In the genomic region with DNA sequence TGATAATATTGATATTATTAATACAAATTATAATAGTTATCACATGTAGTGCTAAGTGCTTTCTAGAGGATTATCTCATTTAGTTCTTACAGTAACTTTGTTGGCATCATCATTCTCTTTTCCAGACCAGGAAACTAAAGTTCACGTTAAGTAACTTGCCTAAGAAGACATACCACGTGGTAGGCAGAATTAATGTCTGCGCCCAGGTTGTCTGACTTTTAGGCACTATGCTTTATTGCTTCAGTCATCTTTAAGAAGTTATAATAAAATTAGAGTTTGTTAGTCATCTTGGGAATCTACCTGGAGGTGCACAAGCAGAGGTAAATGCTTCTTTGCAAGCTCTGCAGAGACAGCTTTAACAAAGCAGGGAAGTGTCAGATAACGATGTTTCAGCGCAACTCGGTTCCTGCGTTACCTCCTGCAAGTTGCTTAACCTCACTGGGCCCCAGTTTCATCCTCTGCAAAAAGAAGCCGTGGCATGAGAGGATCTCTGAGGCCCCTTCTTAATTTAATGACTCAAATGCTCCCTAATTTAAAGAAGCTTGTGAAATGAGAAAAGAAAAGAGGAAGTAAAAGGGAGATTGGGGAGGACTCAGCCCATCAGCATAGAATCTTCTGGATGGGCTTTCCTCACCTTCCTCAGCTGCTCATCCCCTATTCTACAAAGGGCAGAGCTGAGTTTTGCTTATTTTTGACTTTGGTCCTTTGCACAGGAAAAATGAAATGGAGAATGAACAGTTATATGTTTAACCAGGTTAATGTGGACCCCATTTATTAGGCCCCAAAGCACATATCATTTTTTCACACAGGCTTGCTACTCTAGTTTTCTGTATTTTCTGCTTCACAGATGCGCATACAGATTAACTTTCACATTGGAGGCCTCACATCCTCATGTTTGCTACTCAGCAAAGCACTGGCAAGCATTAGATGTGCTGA, we compare ENCODE assay signal across 8 cellular contexts. TPM values are rescaled to one million over a fixed set of nuclear protein-coding genes. Genes with fewer than 3 reads are reported as not detected.
DNase-seq lines count a peak whose midpoint lies in the region; ATAC-seq, FAIRE-seq and TF ChIP-seq lines count a peak whose summit lies in the region.

No MANE protein-coding gene starts in this region.

- H4K20me1 ChIP-seq in Karpas-422 (ENCODE audit: insufficient read depth, low read depth, low read length) (peaks cover 15% of the 10 kb centered on the region; the same call in 1 of the 2 replicates), GM12878 (ENCODE audit: control insufficient read depth, insufficient read depth) (no peaks in the 10 kb centered on the region)

- DNase-seq in Karpas-422 (peak; percentile 71), GM12878 (ENCODE audit: low read depth, low spot score) (peak; percentile 76), NCI-H345 (lab: John Stamatoyannopoulos, UW) (no peak), C1 segment of cervical spinal cord (lab: John Stamatoyannopoulos, UW) (no peak), HCEC 1CT (no peak)

- intact Hi-C loops in GM12878 (cut with micrococcal nuclease; ENCODE audit: unreplicated experiment): loop anchor here (5.0 to 10.0 kb wide), 3 partner anchors 341 to 829 kb away; a partner anchor contains a TSS

- in situ Hi-C loops in GM12878 (cut with MboI): loop anchor here (10.0 to 25.0 kb wide), 3 partner anchors 181 to 569 kb away; a partner anchor contains a TSS

- peak; percentile 47 for FAIRE-seq in GM12878 (lab: Jason Lieb, UNC)

- H3K9me3 ChIP-seq in Karpas-422 (ENCODE audit: low read length) (no peaks in the 10 kb centered on the region), GM12878 (replicated peaks; ENCODE audit: control insufficient read depth, insufficient read depth, low read length) (no peaks in the 10 kb centered on the region)

- peak; percentile 54; the same call in 1 of the 2 replicates for TF ChIP-seq POLR2A in GM12878 (IDR thresholded peaks at IDR 0.05; ENCODE audit: low read depth, low read length)

- H3K79me2 ChIP-seq in Karpas-422 (ENCODE audit: low read length) (peaks cover 100% of the 10 kb centered on the region), GM12878 (ENCODE audit: control insufficient read depth, insufficient read depth, low read length) (peaks cover 100% of the 10 kb centered on the region)

- SMC1A ChIA-PET in GM12878 (lab: Charles Lee; ENCODE audit: uncharacterized antibody, unreplicated experiment): interaction anchor here (1.1 to 4.5 kb wide), 7 partner anchors 19 to 776 kb away, joined by 3 to 18 read pairs (median 4); a partner anchor contains a TSS

- H3K4me1 ChIP-seq in Karpas-422 (ENCODE audit: low read length) (peaks cover 92% of the 10 kb centered on the region), GM12878 (ENCODE audit: control insufficient read depth, insufficient read depth, low read length) (peaks cover 31% of the 10 kb centered on the region), urinary bladder (ENCODE audit: insufficient read depth) (no peaks in the 10 kb centered on the region)

- WGBS in GM12878 (ENCODE audit: insufficient coverage, insufficient replicate concordance, low lambda C conversion rate, missing lambda C conversion rate): 1% methylated on average over 9 of the region's 9 CpGs
- WGBS in urinary bladder: 74% methylated on average over 9 of the region's 9 CpGs

- H3K27ac ChIP-seq in Karpas-422 (ENCODE audit: low read length): peak overlapping the region; percentile 96
- H3K27ac ChIP-seq in GM12878 (ENCODE audit: control insufficient read depth, insufficient read depth): peak overlapping the region; percentile 94
- peak overlapping the region; percentile 70 for H3K27ac ChIP-seq in urinary bladder (ENCODE audit: low read depth)

- peaks cover 25% of the 10 kb centered on the region for H3K36me3 ChIP-seq in Karpas-422 (ENCODE audit: insufficient read depth, low read length)
- no peaks in the 10 kb centered on the region; a peak in 2 of 4 replicates for H3K36me3 ChIP-seq in GM12878 (ENCODE audit: control insufficient read depth in 2 of 2, insufficient read depth in 2 of 2, low read length in 1 of 2)
- peaks cover 1% of the 10 kb centered on the region for H3K36me3 ChIP-seq in urinary bladder (ENCODE audit: insufficient read depth)

- POLR2A ChIA-PET in GM12878 (lab: Charles Lee): interaction anchor here (0.8 to 1.2 kb wide), 3 partner anchors 24 to 186 kb away, joined by 3 to 4 read pairs (median 3); a partner anchor contains a TSS

- no peak for TF ChIP-seq CTCF in GM12878 (IDR thresholded peaks at IDR 0.05 in 2 of 3, conservative IDR thresholded peaks at IDR 0.05 in 1 of 3; ENCODE audit: control insufficient read depth in 2 of 3, extremely low read depth in 1 of 3, insufficient read depth in 1 of 3, low read depth in 3 of 3, low read length in 3 of 3)

- no peaks in the 10 kb centered on the region for H3K27me3 ChIP-seq in Karpas-422 (ENCODE audit: low read length)
- no peaks in the 10 kb centered on the region for H3K27me3 ChIP-seq in GM12878 (replicated peaks in 1 of 2; ENCODE audit: control insufficient read depth in 2 of 2, insufficient read depth in 2 of 2, low read length in 1 of 2)

- ATAC-seq in GM21423 (IDR thresholded peaks at IDR 0.05; ENCODE audit: unreplicated experiment) (peak; percentile 43), GM12878 (peak; percentile 50)

- H3K4me2 ChIP-seq in Karpas-422 (ENCODE audit: low read depth, low read length, poor library complexity, severe bottlenecking): peak overlapping the region; percentile 84
- H3K4me2 ChIP-seq in GM12878 (ENCODE audit: control insufficient read depth, insufficient read depth): peak overlapping the region; percentile 85

- RAD21 ChIA-PET in GM12878 (lab: Charles Lee; ENCODE audit: unreplicated experiment): interaction anchor here (0.9 to 4.4 kb wide), 4 partner anchors 8 to 185 kb away, joined by 3 to 24 read pairs (median 4); a partner anchor contains a TSS

- H3K9me2 ChIP-seq in Karpas-422 (replicated peaks; ENCODE audit: insufficient read depth, low read length): no peaks in the 10 kb centered on the region

- H3K4me3 ChIP-seq in GM08714 (ENCODE audit: low read length) (peak overlapping the region; percentile 5), Karpas-422 (ENCODE audit: low read length) (peak overlapping the region; percentile 39; the same call in 1 of the 2 replicates), GM12878 (peak overlapping the region; percentile 80), urinary bladder (ENCODE audit: low read depth, low read length) (no peak overlapping the region)

- no peak for TF ChIP-seq RAD21 in GM12878 (IDR thresholded peaks at IDR 0.05; ENCODE audit: insufficient read depth, low read depth, low read length)

- H2AFZ ChIP-seq in Karpas-422 (ENCODE audit: low read length) (no peak overlapping the region), GM12878 (ENCODE audit: control insufficient read depth, low read depth, low read length) (peak overlapping the region; percentile 48)

- no TSS peak for BruUV-seq in GM12878 (replicated peaks; lab: Mats Ljungman, UMichigan)

- peak overlapping the region; percentile 41 for H3K9ac ChIP-seq in Karpas-422 (ENCODE audit: low read length)
- H3K9ac ChIP-seq in GM12878 (ENCODE audit: control insufficient read depth, insufficient read depth, low read length): peak overlapping the region; percentile 97

- CTCF ChIA-PET in GM12878 (lab: Yijun Ruan, JAX): interaction anchor here (1.0 to 2.1 kb wide), 2 partner anchors 10 to 39 kb away, joined by 5 read pairs; no protein-coding TSS in a partner anchor

- peak; percentile 40 to 62; a peak in 2 of 4 replicates for TF ChIP-seq EP300 in GM12878 (IDR thresholded peaks at IDR 0.05; ENCODE audit: borderline replicate concordance in 1 of 2, control insufficient read depth in 1 of 2, low read depth in 2 of 2, low read length in 2 of 2)

RNA-seq across cellular contexts. Expression of a gene that starts 5.3 kb away (rescaled TPM):
- 503 and 765 TPM in 2 replicates for total RNA-seq in Karpas-422 (2014; rRNA removed; shearing (Covaris generic); ENCODE audit: low replicate concordance)
- total RNA-seq in GM12878 (2013; cell fraction: nucleolus; rRNA removed): 164 and 166 TPM in 2 replicates
- 916 and 989 TPM in 2 replicates for total RNA-seq in GM12878 (2014; rRNA removed)
- total RNA-seq in GM12878 (2014; rRNA removed; fragmentation: Illumina TruSeq; extraction: Trizol): 1,126 and 1,183 TPM in 2 replicates
- 793 and 796 TPM in 2 replicates for total RNA-seq in GM12878 (2021)
- polyA plus RNA-seq in GM12878 (2011; ENCODE audit: low read depth): 886 TPM
- 1,451 and 1,700 TPM in 2 replicates for polyA plus RNA-seq in GM12878 (2011; rRNA removed)
- polyA plus RNA-seq in GM12878 (2011; cell fraction: cytosol; rRNA removed): 1,936 and 2,352 TPM in 2 replicates
- polyA plus RNA-seq in GM12878 (2011; cell fraction: nucleus; rRNA removed): 633 and 740 TPM in 2 replicates
- polyA plus RNA-seq in GM12878 (2012): 908 and 964 TPM in 2 replicates
- 2,158 and 2,397 TPM in 2 replicates for polyA plus RNA-seq in GM12878 (2014; fragmentation: Illumina TruSeq; extraction: Trizol)
- polyA plus RNA-seq in GM12878 (2014; fragmentation: Nextera tagmentation; extraction: Ambion mirVana): 1,000 to 10,000 TPM; 2,339 to 2,849 TPM
- 954 and 1,483 TPM in 2 replicates for polyA plus RNA-seq in GM12878 (2014; rRNA removed)
- 1,000 to 10,000 TPM; 1,165 to 1,209 TPM for polyA plus RNA-seq in GM12878 (2016; fragmentation: Nextera tagmentation; extraction: Ambion mirVana)
- 1,338 and 1,379 TPM in 2 replicates for polyA minus RNA-seq in GM12878 (2011; rRNA and poly(A)+ RNA removed)
- 231 and 269 TPM in 2 replicates for polyA minus RNA-seq in GM12878 (2011; cell fraction: cytosol; rRNA and poly(A)+ RNA removed)
- 159 and 240 TPM in 2 replicates for polyA minus RNA-seq in GM12878 (2011; cell fraction: nucleus; rRNA and poly(A)+ RNA removed)
- total RNA-seq in urinary bladder: 56.6 TPM
- polyA plus RNA-seq in urinary bladder: 127 TPM

RNA-seq across cellular contexts. Expression of a gene that starts 16.7 kb away (rescaled TPM):
- total RNA-seq in Karpas-422 (2014; rRNA removed; shearing (Covaris generic); ENCODE audit: low replicate concordance): not detected in 2 replicates
- not detected in 2 replicates for total RNA-seq in GM12878 (2013; cell fraction: nucleolus; rRNA removed)
- total RNA-seq in GM12878 (2014; rRNA removed): 0.33 TPM in 1 of 2 replicates, not detected in the other
- not detected in 2 replicates for total RNA-seq in GM12878 (2014; rRNA removed; fragmentation: Illumina TruSeq; extraction: Trizol)
- total RNA-seq in GM12878 (2021): not detected in 2 replicates
- polyA plus RNA-seq in GM12878 (2011; ENCODE audit: low read depth): not detected
- polyA plus RNA-seq in GM12878 (2011; rRNA removed): 0.16 and 0.29 TPM in 2 replicates
- polyA plus RNA-seq in GM12878 (2011; cell fraction: cytosol; rRNA removed): not detected in 2 replicates
- polyA plus RNA-seq in GM12878 (2011; cell fraction: nucleus; rRNA removed): 0.20 and 0.34 TPM in 2 replicates
- polyA plus RNA-seq in GM12878 (2012): not detected in 2 replicates
- not detected in 2 replicates for polyA plus RNA-seq in GM12878 (2014; fragmentation: Illumina TruSeq; extraction: Trizol)
- not detected for polyA plus RNA-seq in GM12878 (2014; fragmentation: Nextera tagmentation; extraction: Ambion mirVana)
- not detected in 2 replicates for polyA plus RNA-seq in GM12878 (2014; rRNA removed)
- not detected for polyA plus RNA-seq in GM12878 (2016; fragmentation: Nextera tagmentation; extraction: Ambion mirVana)
- polyA minus RNA-seq in GM12878 (2011; rRNA and poly(A)+ RNA removed): not detected in 2 replicates
- polyA minus RNA-seq in GM12878 (2011; cell fraction: cytosol; rRNA and poly(A)+ RNA removed): not detected in 2 replicates
- polyA minus RNA-seq in GM12878 (2011; cell fraction: nucleus; rRNA and poly(A)+ RNA removed): not detected in 2 replicates
- total RNA-seq in urinary bladder: not detected
- not detected for polyA plus RNA-seq in urinary bladder

RNA-seq across cellular contexts. Expression of a gene that starts 17.8 kb away (rescaled TPM):
- total RNA-seq in Karpas-422 (2014; rRNA removed; shearing (Covaris generic); ENCODE audit: low replicate concordance): 0.18 and 0.60 TPM in 2 replicates
- 6.5 and 6.7 TPM in 2 replicates for total RNA-seq in GM12878 (2013; cell fraction: nucleolus; rRNA removed)
- total RNA-seq in GM12878 (2014; rRNA removed): 1.0 and 1.6 TPM in 2 replicates
- 1.5 and 1.8 TPM in 2 replicates for total RNA-seq in GM12878 (2014; rRNA removed; fragmentation: Illumina TruSeq; extraction: Trizol)
- 0.93 and 1.1 TPM in 2 replicates for total RNA-seq in GM12878 (2021)
- 0.96 TPM for polyA plus RNA-seq in GM12878 (2011; ENCODE audit: low read depth)
- 2.0 and 2.1 TPM in 2 replicates for polyA plus RNA-seq in GM12878 (2011; rRNA removed)
- polyA plus RNA-seq in GM12878 (2011; cell fraction: cytosol; rRNA removed): 0.55 and 0.64 TPM in 2 replicates
- polyA plus RNA-seq in GM12878 (2011; cell fraction: nucleus; rRNA removed): 2.3 and 2.5 TPM in 2 replicates
- polyA plus RNA-seq in GM12878 (2012): 1.1 and 1.4 TPM in 2 replicates
- 1.5 and 2.4 TPM in 2 replicates for polyA plus RNA-seq in GM12878 (2014; fragmentation: Illumina TruSeq; extraction: Trizol)
- polyA plus RNA-seq in GM12878 (2014; fragmentation: Nextera tagmentation; extraction: Ambion mirVana): 1 to 10 TPM in 1 of 2 experiments, under 1 TPM in 1; 0.91 to 1.3 TPM
- 0.90 and 1.5 TPM in 2 replicates for polyA plus RNA-seq in GM12878 (2014; rRNA removed)
- polyA plus RNA-seq in GM12878 (2016; fragmentation: Nextera tagmentation; extraction: Ambion mirVana): 1 to 10 TPM in 1 of 2 experiments, under 1 TPM in 1; 0.95 to 1.7 TPM
- 2.0 and 2.4 TPM in 2 replicates for polyA minus RNA-seq in GM12878 (2011; rRNA and poly(A)+ RNA removed)
- not detected in 2 replicates for polyA minus RNA-seq in GM12878 (2011; cell fraction: cytosol; rRNA and poly(A)+ RNA removed)
- polyA minus RNA-seq in GM12878 (2011; cell fraction: nucleus; rRNA and poly(A)+ RNA removed): 3.3 and 7.4 TPM in 2 replicates
- total RNA-seq in urinary bladder: 27.3 TPM
- 1.8 TPM for polyA plus RNA-seq in urinary bladder

Comparison
In these comparisons a context has a peak if more than half of its experiments do, and no peak if none do; other contexts are left out.
1. DNase-seq: peak in Karpas-422 (single experiment) and GM12878 (single experiment); none in NCI-H345 (single experiment), C1 segment of cervical spinal cord (0 of 14) and HCEC 1CT (single experiment).
2. Peak in every context shown above with its lines, with median percentiles within 50 percentile points of each other: H3K27ac ChIP-seq.